12 cellular contexts compared by ENCODE assay signal in genomic region chr20:48286571-48287551, GRCh38.
DNase-seq lines count a peak whose midpoint lies in the region; ATAC-seq and TF ChIP-seq lines count a peak whose summit lies in the region.
"Had no signal": no experiment of that assay in that cellular context is flagged by ENCODE, and none has a peak within 500 bp of the region (broad histone marks: within the 10 kb centered on the region; RNA-seq: fewer than 3 reads in every experiment).

No MANE protein-coding gene starts in this region.

- no peak overlapping the region for H3K9ac ChIP-seq in rectal smooth muscle tissue (ENCODE audit: low read length)

- peaks cover 5% of the 10 kb centered on the region for H3K36me3 Mint-ChIP-seq in HFFc6 (ENCODE audit: low read depth)
- H3K36me3 Mint-ChIP-seq: CD8-positive, alpha-beta memory T cell; stimulated activated memory B cell treated with anti-CD40 and anti-IgM and Interleukin-4, amounts not matched to agents 10 μg/mL and 1 μg/mL and 100 μg/mL, for 72 hours had no signal

- no peak for ATAC-seq in body of pancreas
- ATAC-seq: stimulated activated memory B cell treated with anti-CD40 and anti-IgM and Interleukin-4, amounts not matched to agents 10 μg/mL and 1 μg/mL and 100 μg/mL, for 72 hours had no signal

- DNase-seq in HT-29 (ENCODE audit: low spot score) (peak; percentile 49), body of pancreas (peak in 1 of 4 donors; percentile 20), left kidney (ENCODE audit: low read depth, low spot score) (peak; percentile 29), GF-D8 (lab: John Stamatoyannopoulos, UW) (no peak), SW 1271 (lab: John Stamatoyannopoulos, UW) (no peak), HFFc6 (no peak), NCI-H748 treated with DMSO at 0.1 percent for 48 hours (lab: John Stamatoyannopoulos, UW) (no peak)
- DNase-seq: activated CD8-positive, alpha-beta memory T cell treated with anti-CD3 and anti-CD28 coated beads, Interleukin-2, amount 50 U/mL, for 4 hours; CD8-positive, alpha-beta memory T cell; T1000 had no signal

- peaks cover 30% of the 10 kb centered on the region for H3K4me1 ChIP-seq in body of pancreas
- H3K4me1 ChIP-seq in rectal smooth muscle tissue (ENCODE audit: control insufficient read depth, insufficient read depth, low read length), result peaks cover 18% of the 10 kb centered on the region

- peaks cover 5% of the 10 kb centered on the region; the same call in 1 of the 2 replicates for H3K9me3 Mint-ChIP-seq in HFFc6

- H3K27me3 ChIP-seq in body of pancreas (no peaks in the 10 kb centered on the region), rectal smooth muscle tissue (ENCODE audit: control insufficient read depth, insufficient read depth, low read length) (no peaks in the 10 kb centered on the region)

- 42 to 51% methylated on average over 9 of the region's 9 CpGs for WGBS in body of pancreas, 2 donors

- TF ChIP-seq CTCF in body of pancreas (IDR thresholded peaks at IDR 0.05), result no peak
- TF ChIP-seq CTCF in HFFc6 (IDR thresholded peaks at IDR 0.05), result no peak

- intact Hi-C loops in body of pancreas (cut with DNase I), result no loop called here

- no peak overlapping the region for H3K4me3 Mint-ChIP-seq in HFFc6
- H3K4me3 Mint-ChIP-seq: CD8-positive, alpha-beta memory T cell; stimulated activated memory B cell treated with anti-CD40 and anti-IgM and Interleukin-4, amounts not matched to agents 10 μg/mL and 1 μg/mL and 100 μg/mL, for 72 hours had no signal

- H3K36me3 ChIP-seq in body of pancreas (replicated peaks in 1 of 2; ENCODE audit: insufficient read depth in 1 of 2, low read depth in 2 of 2), result no peaks in the 10 kb centered on the region
- H3K36me3 ChIP-seq in rectal smooth muscle tissue (ENCODE audit: control insufficient read depth, insufficient read depth, low read length), result no peaks in the 10 kb centered on the region

- H3K27ac Mint-ChIP-seq in HFFc6, result no peak overlapping the region
- H3K27ac Mint-ChIP-seq: stimulated activated memory B cell treated with anti-CD40 and anti-IgM and Interleukin-4, amounts not matched to agents 10 μg/mL and 1 μg/mL and 100 μg/mL, for 72 hours had no signal

- H3K27ac ChIP-seq in body of pancreas, result peak overlapping the region in 3 of 4 donors; percentile 1 to 46 (median 41)
- peak overlapping the region; percentile 45 for H3K27ac ChIP-seq in rectal smooth muscle tissue (ENCODE audit: low read depth, low read length)

- no peak for TF ChIP-seq POLR2A in body of pancreas (IDR thresholded peaks at IDR 0.05)

- H3K4me3 ChIP-seq in body of pancreas (no peak overlapping the region), rectal smooth muscle tissue (ENCODE audit: low read length) (no peak overlapping the region)

- H3K9me3 ChIP-seq in body of pancreas, result no peaks in the 10 kb centered on the region

- H3K27me3 Mint-ChIP-seq in HFFc6 (ENCODE audit: insufficient read depth), result peaks cover 16% of the 10 kb centered on the region

- H3K4me1 Mint-ChIP-seq in HFFc6 (ENCODE audit: low read depth), result peaks cover 21% of the 10 kb centered on the region
- H3K4me1 Mint-ChIP-seq: CD8-positive, alpha-beta memory T cell; stimulated activated memory B cell treated with anti-CD40 and anti-IgM and Interleukin-4, amounts not matched to agents 10 μg/mL and 1 μg/mL and 100 μg/mL, for 72 hours had no signal

Comparison
In these comparisons a context has a peak if more than half of its experiments do, and no peak if none do; other contexts are left out.
1. DNase-seq: peak in HT-29 (single experiment) and left kidney (single experiment); none in GF-D8 (single experiment), SW 1271 (0 of 2), HFFc6 (single experiment) and NCI-H748 treated with DMSO at 0.1 percent for 48 hours (single experiment).